ENCODE assay signal across 20 cellular contexts in genomic region chr7:80231719-80232118, GRCh38.
DNase-seq lines count a peak whose midpoint lies in the region; ATAC-seq and TF ChIP-seq lines count a peak whose summit lies in the region.
"Had no signal": no experiment of that assay in that cellular context is flagged by ENCODE, and none has a peak within 500 bp of the region (broad histone marks: within the 10 kb centered on the region; RNA-seq: fewer than 3 reads in every experiment).

No MANE protein-coding gene starts in this region.

- H3K27ac ChIP-seq in PC-3 (ENCODE audit: low read length) (no peak overlapping the region), fibroblast of lung (ENCODE audit: insufficient read depth, low read length) (no peak overlapping the region), tibial nerve (no peak overlapping the region)

- H3K9me3 Mint-ChIP-seq in activated naive CD4-positive, alpha-beta T cell treated with anti-CD3 and anti-CD28 coated beads for 36 hours: no peaks in the 10 kb centered on the region
- no peaks in the 10 kb centered on the region for H3K9me3 Mint-ChIP-seq in stimulated activated naive CD8-positive, alpha-beta T cell treated with anti-CD3 and anti-CD28 coated beads, Interleukin-15, amount 100 ng/mL, for 72 hours
- H3K9me3 Mint-ChIP-seq: activated CD4-positive, alpha-beta T cell treated with anti-CD3 and anti-CD28 coated beads, Interleukin-2, amount 10 ng/mL, durations not matched to agents 24 days and 14 days; activated T-helper 2 cell treated with anti-CD3 and anti-CD28 coated beads, Interferon-gamma antibody, Interleukin-2, Interleukin-4, amounts not matched to agents 10 μg/mL and 5 μg/mL and 100 μg/mL, durations not matched to agents 14 hours and 24 hours and 36 hours; T-helper 2 cell treated with Interferon-gamma antibody and Interleukin-4, amounts not matched to agents 5 μg/mL and 100 μg/mL, for 36 hours had no signal

- H3K4me2 ChIP-seq in PC-3 (ENCODE audit: low read length) (no peak overlapping the region), fibroblast of lung (ENCODE audit: extremely low read depth, insufficient read depth, low read length) (no peak overlapping the region)

- intact Hi-C loops in activated naive CD4-positive, alpha-beta T cell treated with anti-CD3 and anti-CD28 coated beads for 36 hours (cut with micrococcal nuclease): no loop called here
- intact Hi-C loops in PC-3 (cut with micrococcal nuclease): no loop called here

- CTCF ChIA-PET in activated naive CD4-positive, alpha-beta T cell treated with anti-CD3 and anti-CD28 coated beads for 36 hours (lab: Charles Lee): no interaction called here
- CTCF ChIA-PET in PC-3 (lab: Charles Lee): no interaction called here

- no peak overlapping the region for H3K4me3 Mint-ChIP-seq in activated naive CD4-positive, alpha-beta T cell treated with anti-CD3 and anti-CD28 coated beads for 36 hours
- H3K4me3 Mint-ChIP-seq in stimulated activated naive CD8-positive, alpha-beta T cell treated with anti-CD3 and anti-CD28 coated beads, Interleukin-15, amount 100 ng/mL, for 72 hours: no peak overlapping the region
- H3K4me3 Mint-ChIP-seq: activated CD4-positive, alpha-beta T cell treated with anti-CD3 and anti-CD28 coated beads, Interleukin-2, amount 10 ng/mL, durations not matched to agents 24 days and 14 days; natural killer cell; T-helper 2 cell treated with Interferon-gamma antibody and Interleukin-4, amounts not matched to agents 5 μg/mL and 100 μg/mL, for 36 hours had no signal

- 88 to 94% methylated on average over 2 of the region's 2 CpGs for WGBS in tibial nerve, 2 donors

- H3K9me2 ChIP-seq in PC-3 (replicated peaks; ENCODE audit: low read length): no peaks in the 10 kb centered on the region

- H3K36me3 ChIP-seq in PC-3 (ENCODE audit: low read depth, low read length) (no peaks in the 10 kb centered on the region), fibroblast of lung (ENCODE audit: control insufficient read depth, insufficient read depth, low read length) (no peaks in the 10 kb centered on the region), tibial nerve (no peaks in the 10 kb centered on the region)

- H3F3A ChIP-seq in PC-3 (ENCODE audit: low read length, unreplicated experiment): no peaks in the 10 kb centered on the region

- ATAC-seq in PC-3: peak; percentile 72
- peak; percentile 64 for ATAC-seq in stimulated activated naive CD8-positive, alpha-beta T cell treated with anti-CD3 and anti-CD28 coated beads, Interleukin-15, amount 100 ng/mL, for 72 hours
- no peak for ATAC-seq in GM19452 (IDR thresholded peaks at IDR 0.05; ENCODE audit: unreplicated experiment)
- ATAC-seq in HG03342 (IDR thresholded peaks at IDR 0.05; ENCODE audit: unreplicated experiment): no peak
- ATAC-seq: left ventricle myocardium superior, natural killer cell, sciatic nerve had no signal

- H3K4me1 ChIP-seq in PC-3 (ENCODE audit: insufficient read depth, low read length) (peaks cover 7% of the 10 kb centered on the region; the same call in 1 of the 2 replicates), fibroblast of lung (ENCODE audit: control insufficient read depth, extremely low read depth, insufficient read depth, low read length) (peaks cover 3% of the 10 kb centered on the region), tibial nerve (no peaks in the 10 kb centered on the region)

- H3K36me3 Mint-ChIP-seq in activated naive CD4-positive, alpha-beta T cell treated with anti-CD3 and anti-CD28 coated beads for 36 hours (ENCODE audit: low read depth): no peaks in the 10 kb centered on the region
- H3K36me3 Mint-ChIP-seq: natural killer cell had no signal

- no peaks in the 10 kb centered on the region for H3K79me2 ChIP-seq in PC-3 (ENCODE audit: low read length)
- H3K79me2 ChIP-seq in fibroblast of lung (ENCODE audit: control insufficient read depth, insufficient read depth, low read length): no peaks in the 10 kb centered on the region

- TF ChIP-seq EP300 in tibial nerve (IDR thresholded peaks at IDR 0.05): no peak

- DNase-seq in activated naive CD4-positive, alpha-beta T cell treated with anti-CD3 and anti-CD28 coated beads for 36 hours: peak; percentile 14
- DNase-seq in activated naive CD4-positive, alpha-beta T cell treated with Interleukin-2 at 50 U/mL for 16 hours: no peak
- DNase-seq in PC-3: peak; percentile 37
- peak; percentile 48 to 58 for DNase-seq in fibroblast of lung (ENCODE audit: low read depth in 2 of 2)
- no peak for DNase-seq in stimulated activated naive CD8-positive, alpha-beta T cell treated with anti-CD3 and anti-CD28 coated beads, Interleukin-15, amount 100 ng/mL, for 72 hours
- no peak for DNase-seq in tibial nerve (ENCODE audit: low spot score in 2 of 2)
- DNase-seq: activated CD4-positive, alpha-beta T cell treated with anti-CD3 and anti-CD28 coated beads, Interleukin-2, amount 10 ng/mL, durations not matched to agents 24 days and 14 days; Calu3; caudate nucleus; left ventricle myocardium superior; natural killer cell; NCI-H1930; NCI-H774; Right ventricle myocardium superior; stimulated activated naive CD4-positive, alpha-beta T cell had no signal

- H3K27me3 Mint-ChIP-seq in activated naive CD4-positive, alpha-beta T cell treated with anti-CD3 and anti-CD28 coated beads for 36 hours (ENCODE audit: low read depth): peaks cover 5% of the 10 kb centered on the region
- peaks cover 39% of the 10 kb centered on the region for H3K27me3 Mint-ChIP-seq in stimulated activated naive CD8-positive, alpha-beta T cell treated with anti-CD3 and anti-CD28 coated beads, Interleukin-15, amount 100 ng/mL, for 72 hours

- H2AFZ ChIP-seq in PC-3 (ENCODE audit: low read length) (0 out of 2 replicates have a peak overlapping the region, but pooled peaks have one; percentile 49), fibroblast of lung (ENCODE audit: low read length) (peak overlapping the region; percentile 65)

- TF ChIP-seq CTCF in PC-3 (conservative IDR thresholded peaks at IDR 0.05; ENCODE audit: low read depth, low read length) (no peak), fibroblast of lung (conservative IDR thresholded peaks at IDR 0.05 in 1 of 2, IDR thresholded peaks at IDR 0.05 in 1 of 2; ENCODE audit: low read depth in 1 of 2, low read length in 2 of 2) (no peak), tibial nerve (IDR thresholded peaks at IDR 0.05) (no peak)

- BruUV-seq in PC-3 (replicated peaks; lab: Mats Ljungman, UMichigan): no TSS peak

- TF ChIP-seq POLR2A in tibial nerve (IDR thresholded peaks at IDR 0.05): no peak

- POLR2A ChIA-PET in PC-3 (lab: Charles Lee; ENCODE audit: unreplicated experiment): interaction anchor here (0.6 kb wide), 1 partner anchor 39 kb away, joined by 4 read pairs; no protein-coding TSS in a partner anchor

- no peaks in the 10 kb centered on the region for H3K4me1 Mint-ChIP-seq in activated naive CD4-positive, alpha-beta T cell treated with anti-CD3 and anti-CD28 coated beads for 36 hours (ENCODE audit: low read depth)
- H3K4me1 Mint-ChIP-seq in stimulated activated naive CD8-positive, alpha-beta T cell treated with anti-CD3 and anti-CD28 coated beads, Interleukin-15, amount 100 ng/mL, for 72 hours: peaks cover 4% of the 10 kb centered on the region
- H3K4me1 Mint-ChIP-seq: activated CD4-positive, alpha-beta T cell treated with anti-CD3 and anti-CD28 coated beads, Interleukin-2, amount 10 ng/mL, durations not matched to agents 24 days and 14 days; natural killer cell had no signal

- H3K27me3 ChIP-seq in PC-3 (ENCODE audit: low read length) (no peaks in the 10 kb centered on the region), fibroblast of lung (ENCODE audit: control insufficient read depth, insufficient read depth, low read length) (no peaks in the 10 kb centered on the region), tibial nerve (no peaks in the 10 kb centered on the region)

- H3K9me3 ChIP-seq in PC-3 (ENCODE audit: low read length) (no peaks in the 10 kb centered on the region), fibroblast of lung (ENCODE audit: control insufficient read depth, insufficient read depth, low read depth, low read length) (no peaks in the 10 kb centered on the region), tibial nerve (no peaks in the 10 kb centered on the region)

- no peak overlapping the region for H3K27ac Mint-ChIP-seq in activated naive CD4-positive, alpha-beta T cell treated with anti-CD3 and anti-CD28 coated beads for 36 hours
- no peak overlapping the region for H3K27ac Mint-ChIP-seq in stimulated activated naive CD8-positive, alpha-beta T cell treated with anti-CD3 and anti-CD28 coated beads, Interleukin-15, amount 100 ng/mL, for 72 hours
- H3K27ac Mint-ChIP-seq: activated CD4-positive, alpha-beta T cell treated with anti-CD3 and anti-CD28 coated beads, Interleukin-2, amount 10 ng/mL, durations not matched to agents 24 days and 14 days; activated T-helper 2 cell treated with anti-CD3 and anti-CD28 coated beads, Interferon-gamma antibody, Interleukin-2, Interleukin-4, amounts not matched to agents 10 μg/mL and 5 μg/mL and 100 μg/mL, durations not matched to agents 14 hours and 24 hours and 36 hours; natural killer cell; T-helper 2 cell treated with Interferon-gamma antibody and Interleukin-4, amounts not matched to agents 5 μg/mL and 100 μg/mL, for 36 hours had no signal

- H3K4me3 ChIP-seq in PC-3 (ENCODE audit: low read length): no peak overlapping the region
- no peak overlapping the region for H3K4me3 ChIP-seq in fibroblast of lung (replicated peaks in 1 of 4; ENCODE audit: control extremely low read depth in 1 of 4, insufficient read depth in 1 of 4, low read depth in 3 of 4, low read length in 4 of 4)
- no peak overlapping the region for H3K4me3 ChIP-seq in tibial nerve

- H3K9ac ChIP-seq in PC-3 (ENCODE audit: low read length): no peak overlapping the region
- no peak overlapping the region for H3K9ac ChIP-seq in fibroblast of lung (ENCODE audit: insufficient read depth, low read length)

- H4K20me1 ChIP-seq in PC-3 (ENCODE audit: low read length) (no peaks in the 10 kb centered on the region), fibroblast of lung (ENCODE audit: control insufficient read depth, extremely low read depth, insufficient read depth, low read length) (no peaks in the 10 kb centered on the region)

Comparison
In these comparisons a context has a peak if more than half of its experiments do, and no peak if none do; other contexts are left out.
1. DNase-seq: peak in activated naive CD4-positive, alpha-beta T cell treated with anti-CD3 and anti-CD28 coated beads for 36 hours (single experiment), PC-3 (single experiment) and fibroblast of lung (2 of 2); none in activated naive CD4-positive, alpha-beta T cell treated with Interleukin-2 at 50 U/mL for 16 hours (single experiment), stimulated activated naive CD8-positive, alpha-beta T cell treated with anti-CD3 and anti-CD28 coated beads, Interleukin-15, amount 100 ng/mL, for 72 hours (0 of 2) and tibial nerve (0 of 2).
2. ATAC-seq: peak in PC-3 (single experiment) and stimulated activated naive CD8-positive, alpha-beta T cell treated with anti-CD3 and anti-CD28 coated beads, Interleukin-15, amount 100 ng/mL, for 72 hours (single experiment); none in GM19452 (single experiment) and HG03342 (single experiment).